9 cellular contexts compared by ENCODE assay signal in the genomic region with DNA sequence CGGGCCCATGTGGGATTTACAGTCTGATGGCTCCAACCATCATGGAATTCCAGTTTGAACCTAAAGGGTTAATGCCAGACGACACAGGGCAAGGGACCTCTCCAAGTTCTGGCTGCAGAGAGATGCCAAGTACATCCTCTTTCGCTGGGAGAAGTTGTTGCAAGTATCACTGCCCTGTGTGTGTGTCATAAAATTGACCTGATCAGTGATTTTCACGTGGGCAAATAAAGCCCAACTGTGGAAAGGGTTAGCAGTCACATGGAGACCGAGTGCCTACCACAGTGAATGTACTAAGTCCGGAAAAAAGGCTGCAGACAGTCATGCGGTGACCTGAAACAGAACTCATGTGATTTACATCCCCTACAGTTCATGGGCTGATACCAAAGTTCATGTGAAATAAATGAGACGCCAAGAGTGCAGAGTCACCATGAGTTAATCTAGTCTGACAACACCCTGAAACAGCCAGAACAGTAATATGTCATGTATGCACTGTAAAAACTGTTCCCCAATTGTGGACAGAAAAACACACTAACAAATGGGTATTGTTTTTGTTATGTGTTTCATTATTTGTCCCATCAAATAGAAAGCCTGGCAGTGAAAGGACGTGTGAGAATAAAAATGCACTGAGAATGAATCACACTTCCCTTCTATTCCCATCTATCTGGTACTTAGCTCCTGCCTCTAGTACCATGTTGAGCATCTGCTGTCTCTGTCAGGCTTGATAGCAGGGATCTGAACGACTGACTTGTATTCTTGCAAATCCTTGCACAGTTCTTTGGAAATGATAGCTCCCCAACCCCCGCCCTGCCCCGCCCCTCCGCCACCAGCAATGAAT.
DNase-seq lines count a peak whose midpoint lies in the region; ATAC-seq, FAIRE-seq and TF ChIP-seq lines count a peak whose summit lies in the region.
"Had no signal": no experiment of that assay in that cellular context is flagged by ENCODE, and none has a peak within 500 bp of the region (broad histone marks: within the 10 kb centered on the region; RNA-seq: fewer than 3 reads in every experiment).

No MANE protein-coding gene starts in this region.

- no peaks in the 10 kb centered on the region for H3K9me3 ChIP-seq in A549
- H3K9me3 ChIP-seq in mucosa of descending colon = no peaks in the 10 kb centered on the region
- no peaks in the 10 kb centered on the region for H3K9me3 ChIP-seq in prostate gland
- H3K9me3 ChIP-seq: BLaER1 had no signal

- peak overlapping the region; percentile 74 to 83 for H3K27ac ChIP-seq in A549
- peak overlapping the region; percentile 90 for H3K27ac ChIP-seq in epithelial cell of prostate
- no peak overlapping the region for H3K27ac ChIP-seq in prostate gland
- H3K27ac ChIP-seq: BLaER1 had no signal

- H3K4me1 ChIP-seq in A549 = peaks cover 37% of the 10 kb centered on the region
- H3K4me1 ChIP-seq in mucosa of descending colon (ENCODE audit: low read depth) = peaks cover 22% of the 10 kb centered on the region
- no peaks in the 10 kb centered on the region for H3K4me1 ChIP-seq in prostate gland (replicated peaks)

- DNase-seq in A549 (ENCODE audit: low read depth in 1 of 2, low spot score in 1 of 2) (peak; percentile 74 to 89), HT1080 (ENCODE audit: low read depth) (peak; percentile 90), epithelial cell of prostate (ENCODE audit: low read depth, low spot score) (peak; percentile 87), mucosa of descending colon (peak in 1 of 3 donors; percentile 68), prostate gland (ENCODE audit: low spot score) (no peak), NCI-H82 (lab: John Stamatoyannopoulos, UW) (no peak)

- H3K4me3 ChIP-seq in A549 (no peak overlapping the region), mucosa of descending colon (no peak overlapping the region), prostate gland (no peak overlapping the region)
- H3K4me3 ChIP-seq: BLaER1 had no signal

- TF ChIP-seq EP300 in A549 (IDR thresholded peaks at IDR 0.05) = peak; percentile 68 to 80; a peak in 3 of 5 replicates

- TF ChIP-seq POLR2A in A549 (IDR thresholded peaks at IDR 0.05; ENCODE audit: low read length) = no peak
- TF ChIP-seq POLR2A in prostate gland (IDR thresholded peaks at IDR 0.05) = no peak

- ATAC-seq in A549 (peak; percentile 91 to 92), mucosa of descending colon (peak; percentile 88), HG03565 (IDR thresholded peaks at IDR 0.05; ENCODE audit: unreplicated experiment) (no peak), GM18498 (IDR thresholded peaks at IDR 0.05; ENCODE audit: unreplicated experiment) (no peak)

- CTCF ChIA-PET in A549 (lab: Yijun Ruan, JAX) = interaction anchor here (0.9 to 5.5 kb wide), 3 partner anchors 9 to 18 kb away, joined by 3 to 26 read pairs (median 5); no protein-coding TSS in a partner anchor

- FAIRE-seq in A549 (lab: Jason Lieb, UNC) = no peak

- TF ChIP-seq CTCF in A549 (IDR thresholded peaks at IDR 0.05) (no peak), mucosa of descending colon (IDR thresholded peaks at IDR 0.05) (no peak), prostate gland (IDR thresholded peaks at IDR 0.05) (no peak)

- POLR2A ChIA-PET in A549 (lab: Yijun Ruan, JAX) = no interaction called here

- no peaks in the 10 kb centered on the region for H3K27me3 ChIP-seq in prostate gland (replicated peaks; ENCODE audit: insufficient read depth)
- H3K27me3 ChIP-seq: BLaER1 had no signal

- WGBS in A549 (ENCODE audit: missing lambda C conversion rate) = 29% methylated on average over 13 of the region's 13 CpGs
- 69% methylated on average over 13 of the region's 13 CpGs for WGBS in prostate gland

- peak in 1 of 2 experiments; percentile 15; a peak in 1 of 5 replicates for TF ChIP-seq RAD21 in A549 (conservative IDR thresholded peaks at IDR 0.05 in 1 of 2, IDR thresholded peaks at IDR 0.05 in 1 of 2)

- H3K36me3 ChIP-seq in mucosa of descending colon (ENCODE audit: low read depth) (no peaks in the 10 kb centered on the region), prostate gland (no peaks in the 10 kb centered on the region)

- intact Hi-C loops in mucosa of descending colon (cut with DNase I, micrococcal nuclease) = no loop called here
- intact Hi-C loops in prostate gland (cut with DNase I) = no loop called here

- H3K4me2 ChIP-seq in A549 = peak overlapping the region; percentile 56
- H3K4me2 ChIP-seq: BLaER1 had no signal

TF ChIP-seq in A549, 52 proteins besides CTCF, POLR2A, EP300 and RAD21 (continues in another document):
- TF ChIP-seq MAFK (IDR thresholded peaks at IDR 0.05; ENCODE audit: partially characterized antibody) (peak; percentile 94), KDM1A (IDR thresholded peaks at IDR 0.05; ENCODE audit: low read depth) (no peak), USF2 (IDR thresholded peaks at IDR 0.05) (peak; percentile 89), HEYL (CRISPR knock-in tag; IDR thresholded peaks at IDR 0.05) (0 out of 2 replicates have a peak, but pooled peaks have one; percentile 9), NFE2L2 (conservative IDR thresholded peaks at IDR 0.05; ENCODE audit: low read length) (peak; percentile 85), PBX3 (IDR thresholded peaks at IDR 0.05) (no peak), JUN (IDR thresholded peaks at IDR 0.05) (peak; percentile 43 to 45; a peak in 3 of 5 replicates), FOSB (CRISPR knock-in tag; IDR thresholded peaks at IDR 0.05) (peak; percentile 18; the same call in 1 of the 2 replicates), HDAC2 (IDR thresholded peaks at IDR 0.05) (no peak), ZNF302 (CRISPR knock-in tag; IDR thresholded peaks at IDR 0.05) (peak; percentile 43; the same call in 1 of the 2 replicates), BHLHE40 (IDR thresholded peaks at IDR 0.05; ENCODE audit: low read depth, low read length) (peak; percentile 61), ZC3H11A (IDR thresholded peaks at IDR 0.05) (no peak), BCL3 (IDR thresholded peaks at IDR 0.05) (no peak), HOXB13 (CRISPR knock-in tag; IDR thresholded peaks at IDR 0.05; ENCODE audit: low read depth) (peak; percentile 94), EHMT2 (IDR thresholded peaks at IDR 0.05; ENCODE audit: low read depth) (no peak), POLR2AphosphoS2 (conservative IDR thresholded peaks at IDR 0.05; ENCODE audit: low read length) (no peak), RARB (CRISPR knock-in tag; IDR thresholded peaks at IDR 0.05) (peak; percentile 78; the same call in 1 of the 2 replicates), HOXA7 (CRISPR knock-in tag; IDR thresholded peaks at IDR 0.05) (0 out of 2 replicates have a peak, but pooled peaks have one; percentile 77)
- TF ChIP-seq, protein P1, sequence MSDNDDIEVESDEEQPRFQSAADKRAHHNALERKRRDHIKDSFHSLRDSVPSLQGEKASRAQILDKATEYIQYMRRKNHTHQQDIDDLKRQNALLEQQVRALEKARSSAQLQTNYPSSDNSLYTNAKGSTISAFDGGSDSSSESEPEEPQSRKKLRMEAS (IDR thresholded peaks at IDR 0.05) = peak; percentile 23; the same call in 1 of the 2 replicates
- TF ChIP-seq, protein P2, sequence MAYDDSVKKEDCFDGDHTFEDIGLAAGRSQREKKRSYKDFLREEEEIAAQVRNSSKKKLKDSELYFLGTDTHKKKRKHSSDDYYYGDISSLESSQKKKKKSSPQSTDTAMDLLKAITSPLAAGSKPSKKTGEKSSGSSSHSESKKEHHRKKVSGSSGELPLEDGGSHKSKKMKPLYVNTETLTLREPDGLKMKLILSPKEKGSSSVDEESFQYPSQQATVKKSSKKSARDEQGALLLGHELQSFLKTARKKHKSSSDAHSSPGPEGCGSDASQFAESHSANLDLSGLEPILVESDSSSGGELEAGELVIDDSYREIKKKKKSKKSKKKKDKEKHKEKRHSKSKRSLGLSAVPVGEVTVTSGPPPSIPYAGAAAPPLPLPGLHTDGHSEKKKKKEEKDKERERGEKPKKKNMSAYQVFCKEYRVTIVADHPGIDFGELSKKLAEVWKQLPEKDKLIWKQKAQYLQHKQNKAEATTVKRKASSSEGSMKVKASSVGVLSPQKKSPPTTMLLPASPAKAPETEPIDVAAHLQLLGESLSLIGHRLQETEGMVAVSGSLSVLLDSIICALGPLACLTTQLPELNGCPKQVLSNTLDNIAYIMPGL (CRISPR knock-in tag; IDR thresholded peaks at IDR 0.05; ENCODE audit: borderline replicate concordance) = no peak
- TF ChIP-seq, protein P3, sequence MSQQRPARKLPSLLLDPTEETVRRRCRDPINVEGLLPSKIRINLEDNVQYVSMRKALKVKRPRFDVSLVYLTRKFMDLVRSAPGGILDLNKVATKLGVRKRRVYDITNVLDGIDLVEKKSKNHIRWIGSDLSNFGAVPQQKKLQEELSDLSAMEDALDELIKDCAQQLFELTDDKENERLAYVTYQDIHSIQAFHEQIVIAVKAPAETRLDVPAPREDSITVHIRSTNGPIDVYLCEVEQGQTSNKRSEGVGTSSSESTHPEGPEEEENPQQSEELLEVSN (IDR thresholded peaks at IDR 0.05; ENCODE audit: borderline replicate concordance, low read depth) = no peak

Comparison
In these comparisons a context has a peak if more than half of its experiments do, and no peak if none do; other contexts are left out.
1. ATAC-seq: peak in A549 (2 of 2) and mucosa of descending colon (single experiment); none in HG03565 (single experiment) and GM18498 (single experiment).
2. DNase-seq: peak in A549 (2 of 2), HT1080 (single experiment) and epithelial cell of prostate (single experiment); none in prostate gland (single experiment) and NCI-H82 (single experiment).
3. H3K27ac ChIP-seq: peak in A549 (2 of 2) and epithelial cell of prostate (single experiment); none in prostate gland (0 of 2).